ENCODE assay signal across 11 cellular contexts in the genomic region with DNA sequence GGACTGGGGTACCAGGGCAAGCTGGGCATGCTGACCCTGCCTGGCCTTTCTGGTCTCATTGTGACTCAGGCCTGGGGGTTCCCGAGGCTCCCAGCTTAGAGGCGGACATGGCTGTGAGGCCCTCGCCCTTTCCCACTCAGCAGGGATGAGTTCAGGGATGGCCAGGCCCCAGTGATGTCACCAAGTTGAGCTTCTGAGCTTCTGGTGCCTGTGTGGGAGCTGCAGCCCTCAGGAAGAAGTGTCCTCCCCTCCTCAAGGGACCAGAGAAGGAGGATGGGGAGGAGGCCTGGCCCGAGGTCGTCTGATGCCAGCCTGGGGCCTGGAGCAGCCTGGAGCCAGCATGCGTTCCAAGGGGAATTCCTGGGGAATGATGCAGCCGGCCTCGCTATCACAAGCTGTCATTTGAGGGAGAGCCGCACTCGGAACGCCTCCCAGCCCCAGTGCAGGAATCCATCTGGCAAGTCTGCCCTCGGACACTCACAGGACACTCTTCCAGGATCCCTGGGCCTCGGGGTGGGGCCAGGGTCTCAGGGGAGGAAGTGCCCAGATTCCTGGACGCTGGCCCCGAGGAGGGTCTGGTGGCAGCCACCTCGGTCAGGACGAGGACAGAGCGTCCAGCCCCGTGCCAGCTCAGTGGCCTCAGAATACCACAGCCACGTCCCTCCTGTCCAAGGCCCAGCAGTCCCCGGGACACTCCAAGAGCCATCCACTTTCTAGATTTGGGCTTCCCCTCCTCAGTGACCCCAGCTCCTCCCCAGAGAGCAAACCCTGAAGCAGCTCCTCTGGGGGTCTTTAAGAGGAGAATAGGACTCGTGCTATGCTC.
DNase-seq lines count a peak whose midpoint lies in the region; TF ChIP-seq lines count a peak whose summit lies in the region.
"Had no signal": no experiment of that assay in that cellular context is flagged by ENCODE, and none has a peak within 500 bp of the region (broad histone marks: within the 10 kb centered on the region; RNA-seq: fewer than 3 reads in every experiment).

No MANE protein-coding gene starts in this region.

- H3K27ac ChIP-seq in SK-N-SH (ENCODE audit: low read depth in 2 of 2, low read length in 1 of 2): peak overlapping the region; percentile 48 to 68; a peak in 3 of 4 replicates

- H3K4me1 Mint-ChIP-seq in glutamatergic neuron (ENCODE audit: low read depth, unreplicated experiment): peaks cover 4% of the 10 kb centered on the region
- no peaks in the 10 kb centered on the region for H3K4me1 Mint-ChIP-seq in activated T-helper 2 cell treated with anti-CD3 and anti-CD28 coated beads, Interferon-gamma antibody, Interleukin-2, Interleukin-4, amounts not matched to agents 10 μg/mL and 5 μg/mL and 100 μg/mL, durations not matched to agents 14 hours and 24 hours and 36 hours (ENCODE audit: low read depth)
- H3K4me1 Mint-ChIP-seq: activated naive CD8-positive, alpha-beta T cell treated with anti-CD3 and anti-CD28 coated beads, Interleukin-2, amount 10 ng/mL, durations not matched to agents 7 days and 5 days; memory B cell had no signal

- peak in 1 of 2 experiments; percentile 62; a peak in 1 of 4 replicates for TF ChIP-seq EP300 in SK-N-SH (IDR thresholded peaks at IDR 0.05; ENCODE audit: borderline replicate concordance in 1 of 2, low read depth in 1 of 2, low read length in 1 of 2)

- H3K4me3 ChIP-seq in SK-N-SH (ENCODE audit: low read depth in 2 of 2, low read length in 1 of 2): no peak overlapping the region

- intact Hi-C loops in posterior vena cava (cut with DNase I): loop anchor here in 1 of 2 donors (10.0 kb wide), 1 partner anchor 119 kb away; no protein-coding TSS in a partner anchor
- intact Hi-C loops in activated T-helper 2 cell treated with anti-CD3 and anti-CD28 coated beads, Interferon-gamma antibody, Interleukin-2, Interleukin-4, amounts not matched to agents 10 μg/mL and 5 μg/mL and 100 μg/mL, durations not matched to agents 14 hours and 24 hours and 36 hours (cut with micrococcal nuclease): no loop called here

- H3K36me3 Mint-ChIP-seq in glutamatergic neuron (ENCODE audit: unreplicated experiment): peaks cover under 1% of the 10 kb centered on the region
- no peaks in the 10 kb centered on the region for H3K36me3 Mint-ChIP-seq in activated T-helper 2 cell treated with anti-CD3 and anti-CD28 coated beads, Interferon-gamma antibody, Interleukin-2, Interleukin-4, amounts not matched to agents 10 μg/mL and 5 μg/mL and 100 μg/mL, durations not matched to agents 14 hours and 24 hours and 36 hours (ENCODE audit: low read depth)
- H3K36me3 Mint-ChIP-seq: activated naive CD8-positive, alpha-beta T cell treated with anti-CD3 and anti-CD28 coated beads, Interleukin-2, amount 10 ng/mL, durations not matched to agents 7 days and 5 days; memory B cell had no signal

- H3K9me2 ChIP-seq in SK-N-SH: no peaks in the 10 kb centered on the region

- in situ Hi-C loops in Caki2 (cut with HindIII; ENCODE audit: low pct_unique_long_range_greater_than_20kb, low sequenced_read_pairs): no loop called here

- no peak overlapping the region for H3K4me3 Mint-ChIP-seq in glutamatergic neuron (ENCODE audit: unreplicated experiment)
- no peak overlapping the region for H3K4me3 Mint-ChIP-seq in activated T-helper 2 cell treated with anti-CD3 and anti-CD28 coated beads, Interferon-gamma antibody, Interleukin-2, Interleukin-4, amounts not matched to agents 10 μg/mL and 5 μg/mL and 100 μg/mL, durations not matched to agents 14 hours and 24 hours and 36 hours (ENCODE audit: low read depth)
- H3K4me3 Mint-ChIP-seq: activated naive CD8-positive, alpha-beta T cell treated with anti-CD3 and anti-CD28 coated beads, Interleukin-2, amount 10 ng/mL, durations not matched to agents 7 days and 5 days; memory B cell had no signal

- H3K4me2 ChIP-seq in SK-N-SH: peak overlapping the region; percentile 37

- no peak for TF ChIP-seq CTCF in SK-N-SH (IDR thresholded peaks at IDR 0.05)
- no peak for TF ChIP-seq CTCF in glutamatergic neuron (IDR thresholded peaks at IDR 0.05; ENCODE audit: partially characterized antibody, unreplicated experiment)

- H3K9ac ChIP-seq in SK-N-SH: peak overlapping the region; percentile 51

- no peaks in the 10 kb centered on the region for H3K36me3 ChIP-seq in SK-N-SH (replicated peaks in 1 of 2; ENCODE audit: control insufficient read depth in 1 of 2, insufficient read depth in 2 of 2, low read length in 1 of 2)

- CTCF ChIA-PET in SK-N-SH (lab: Yijun Ruan, JAX): no interaction called here

- no peaks in the 10 kb centered on the region for H3K79me2 ChIP-seq in SK-N-SH (ENCODE audit: insufficient read depth)

- peaks cover 7 to 13% of the 10 kb centered on the region in 2 experiments; a peak in 2 of 4 replicates for H3K4me1 ChIP-seq in SK-N-SH (ENCODE audit: control insufficient read depth in 1 of 2, insufficient read depth in 2 of 2, low read depth in 1 of 2, low read length in 1 of 2)

- peak; percentile 81 for DNase-seq in Caki2 (ENCODE audit: low read depth)
- DNase-seq in SK-N-SH: no peak
- DNase-seq in glutamatergic neuron: peak; percentile 56
- peak; percentile 92 for DNase-seq in posterior vena cava (ENCODE audit: low spot score)
- no peak for DNase-seq in NCI-H69 (lab: John Stamatoyannopoulos, UW)
- no peak for DNase-seq in DMS153 (lab: John Stamatoyannopoulos, UW)
- no peak for DNase-seq in activated T-helper 2 cell treated with anti-CD3 and anti-CD28 coated beads, Interferon-gamma antibody, Interleukin-2, Interleukin-4, amounts not matched to agents 10 μg/mL and 5 μg/mL and 100 μg/mL, durations not matched to agents 14 hours and 24 hours and 36 hours (ENCODE audit: low spot score)
- no peak for DNase-seq in SK-N-DZ (ENCODE audit: low spot score)
- DNase-seq: activated naive CD8-positive, alpha-beta T cell treated with anti-CD3 and anti-CD28 coated beads, Interleukin-2, amount 10 ng/mL, durations not matched to agents 7 days and 5 days; KG1 had no signal

- H3K27ac Mint-ChIP-seq in glutamatergic neuron (ENCODE audit: unreplicated experiment): no peak overlapping the region
- no peak overlapping the region for H3K27ac Mint-ChIP-seq in activated T-helper 2 cell treated with anti-CD3 and anti-CD28 coated beads, Interferon-gamma antibody, Interleukin-2, Interleukin-4, amounts not matched to agents 10 μg/mL and 5 μg/mL and 100 μg/mL, durations not matched to agents 14 hours and 24 hours and 36 hours
- H3K27ac Mint-ChIP-seq: activated naive CD8-positive, alpha-beta T cell treated with anti-CD3 and anti-CD28 coated beads, Interleukin-2, amount 10 ng/mL, durations not matched to agents 7 days and 5 days; memory B cell had no signal

- no peaks in the 10 kb centered on the region for H3K27me3 ChIP-seq in SK-N-SH (ENCODE audit: insufficient read depth)

- no peaks in the 10 kb centered on the region for H3K9me3 ChIP-seq in SK-N-SH

- no peaks in the 10 kb centered on the region for H3F3A ChIP-seq in SK-N-SH (replicated peaks; ENCODE audit: insufficient read depth)

- 48% methylated on average over 13 of the region's 22 CpGs for WGBS in SK-N-SH (ENCODE audit: low lambda C conversion rate)

- H2AFZ ChIP-seq in SK-N-SH (ENCODE audit: low read depth): peak overlapping the region; percentile 63; the same call in 1 of the 2 replicates

- POLR2A ChIA-PET in SK-N-SH (lab: Yijun Ruan, JAX): interaction anchor here (0.5 kb wide), 1 partner anchor 52 kb away, joined by 3 read pairs; no protein-coding TSS in a partner anchor

- no peak for TF ChIP-seq RAD21 in SK-N-SH (IDR thresholded peaks at IDR 0.05; ENCODE audit: low read length)

- H3K27me3 Mint-ChIP-seq in glutamatergic neuron (ENCODE audit: unreplicated experiment): peaks cover 4% of the 10 kb centered on the region
- no peaks in the 10 kb centered on the region for H3K27me3 Mint-ChIP-seq in activated T-helper 2 cell treated with anti-CD3 and anti-CD28 coated beads, Interferon-gamma antibody, Interleukin-2, Interleukin-4, amounts not matched to agents 10 μg/mL and 5 μg/mL and 100 μg/mL, durations not matched to agents 14 hours and 24 hours and 36 hours (ENCODE audit: low read depth)

- no peaks in the 10 kb centered on the region for H4K20me1 ChIP-seq in SK-N-SH (ENCODE audit: insufficient read depth)

- H3K9me3 Mint-ChIP-seq in glutamatergic neuron (ENCODE audit: unreplicated experiment): peaks cover 6% of the 10 kb centered on the region
- H3K9me3 Mint-ChIP-seq in activated T-helper 2 cell treated with anti-CD3 and anti-CD28 coated beads, Interferon-gamma antibody, Interleukin-2, Interleukin-4, amounts not matched to agents 10 μg/mL and 5 μg/mL and 100 μg/mL, durations not matched to agents 14 hours and 24 hours and 36 hours: no peaks in the 10 kb centered on the region
- H3K9me3 Mint-ChIP-seq: activated naive CD8-positive, alpha-beta T cell treated with anti-CD3 and anti-CD28 coated beads, Interleukin-2, amount 10 ng/mL, durations not matched to agents 7 days and 5 days had no signal

TF ChIP-seq in SK-N-SH, 30 proteins besides CTCF, POLR2A, EP300 and RAD21 (continues in another document):
- no peak for TF ChIP-seq FOXJ3 (CRISPR knock-in tag; IDR thresholded peaks at IDR 0.05)
- TF ChIP-seq FOSL2 (IDR thresholded peaks at IDR 0.05; ENCODE audit: borderline replicate concordance, low read depth): peak; percentile 51; the same call in 1 of the 2 replicates
- peak; percentile 71 for TF ChIP-seq JUND (IDR thresholded peaks at IDR 0.05)
- no peak for TF ChIP-seq MXI1 (IDR thresholded peaks at IDR 0.05; ENCODE audit: low read depth, low read length)
- TF ChIP-seq, protein P1, sequence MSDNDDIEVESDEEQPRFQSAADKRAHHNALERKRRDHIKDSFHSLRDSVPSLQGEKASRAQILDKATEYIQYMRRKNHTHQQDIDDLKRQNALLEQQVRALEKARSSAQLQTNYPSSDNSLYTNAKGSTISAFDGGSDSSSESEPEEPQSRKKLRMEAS (IDR thresholded peaks at IDR 0.05; ENCODE audit: low read depth): peak; percentile 93
- no peak for TF ChIP-seq RCOR1 (IDR thresholded peaks at IDR 0.05; ENCODE audit: low read length)
- peak; percentile 80; the same call in 1 of the 2 replicates for TF ChIP-seq TCF12 (IDR thresholded peaks at IDR 0.05)
- peak; percentile 39 for TF ChIP-seq RXRA (IDR thresholded peaks at IDR 0.05; ENCODE audit: borderline replicate concordance, low read depth)
- TF ChIP-seq PBX3 (IDR thresholded peaks at IDR 0.05): peak; percentile 55
- TF ChIP-seq POLR2AphosphoS5 (IDR thresholded peaks at IDR 0.05; ENCODE audit: low read depth, low read length): 0 out of 2 replicates have a peak, but pooled peaks have one; percentile 15
- peak; percentile 23; the same call in 1 of the 2 replicates for TF ChIP-seq MEF2A (IDR thresholded peaks at IDR 0.05; ENCODE audit: borderline replicate concordance, low read depth)

Comparison
In these comparisons a context has a peak if more than half of its experiments do, and no peak if none do; other contexts are left out.
1. DNase-seq: peak in Caki2 (single experiment), glutamatergic neuron (single experiment) and posterior vena cava (single experiment); none in SK-N-SH (single experiment), NCI-H69 (single experiment), DMS153 (single experiment), activated T-helper 2 cell treated with anti-CD3 and anti-CD28 coated beads, Interferon-gamma antibody, Interleukin-2, Interleukin-4, amounts not matched to agents 10 μg/mL and 5 μg/mL and 100 μg/mL, durations not matched to agents 14 hours and 24 hours and 36 hours (single experiment) and SK-N-DZ (single experiment).